ENCODE assay signal across 8 cellular contexts in the genomic region with DNA sequence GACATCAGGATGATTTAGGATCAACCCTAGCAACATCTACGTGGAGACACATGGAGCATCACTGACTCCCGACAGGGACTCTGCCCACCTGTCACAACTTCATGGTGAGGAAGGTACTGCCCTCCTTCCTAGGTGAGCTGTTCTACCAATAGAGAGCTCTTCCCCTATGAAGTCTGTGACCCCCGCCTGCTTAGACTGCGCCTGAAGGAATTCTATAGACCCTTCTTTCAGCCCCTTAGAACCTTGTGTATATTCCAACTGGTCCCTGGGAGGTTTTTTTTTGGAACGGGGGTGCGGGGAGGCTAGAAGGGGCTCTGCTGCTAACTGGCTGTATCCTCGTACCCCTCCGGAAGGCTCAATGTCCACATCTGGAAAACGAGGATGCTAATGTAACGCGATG. TPM values are rescaled to one million over a fixed set of nuclear protein-coding genes. Genes with fewer than 3 reads are reported as not detected.
DNase-seq lines count a peak whose midpoint lies in the region; ATAC-seq and TF ChIP-seq lines count a peak whose summit lies in the region.

No MANE protein-coding gene starts in this region.

- H3K36me3 Mint-ChIP-seq in WTC11, result peaks cover 5% of the 10 kb centered on the region
- H3K36me3 Mint-ChIP-seq in glutamatergic neuron (ENCODE audit: unreplicated experiment), result no peaks in the 10 kb centered on the region

- 10% methylated on average over 11 of the region's 11 CpGs for WGBS in smooth muscle cell (ENCODE audit: low lambda C conversion rate)

- H3K79me2 ChIP-seq in smooth muscle cell (ENCODE audit: low read depth), result peaks cover 17% of the 10 kb centered on the region

- H3K36me3 ChIP-seq in smooth muscle cell (ENCODE audit: low read depth), result no peaks in the 10 kb centered on the region

- peak overlapping the region; percentile 97 for H2AFZ ChIP-seq in smooth muscle cell (ENCODE audit: low read depth)

- no peak overlapping the region for H3K27ac ChIP-seq in smooth muscle cell (ENCODE audit: low read depth)

- CTCF ChIA-PET in WTC11 (lab: Charles Lee), result interaction anchor here (0.6 to 2.5 kb wide), 6 partner anchors 11 to 85 kb away, joined by 3 to 23 read pairs (median 4); no protein-coding TSS in a partner anchor

- H3K9me3 Mint-ChIP-seq in WTC11 (no peaks in the 10 kb centered on the region), glutamatergic neuron (ENCODE audit: unreplicated experiment) (no peaks in the 10 kb centered on the region)

- H3K9me3 ChIP-seq in smooth muscle cell (replicated peaks; ENCODE audit: low read depth), result no peaks in the 10 kb centered on the region

- H3K4me3 ChIP-seq in smooth muscle cell, result peak overlapping the region; percentile 90

- no peak for TF ChIP-seq CTCF in WTC11 (IDR thresholded peaks at IDR 0.05)
- no peak for TF ChIP-seq CTCF in glutamatergic neuron (IDR thresholded peaks at IDR 0.05; ENCODE audit: partially characterized antibody, unreplicated experiment)
- TF ChIP-seq CTCF in smooth muscle cell (IDR thresholded peaks at IDR 0.05; ENCODE audit: borderline replicate concordance, insufficient read depth, poor library complexity, severe bottlenecking), result no peak

- H3K9ac ChIP-seq in smooth muscle cell (ENCODE audit: low read depth), result peak overlapping the region; percentile 74

- H3K27me3 Mint-ChIP-seq in WTC11 (ENCODE audit: low read depth) (no peaks in the 10 kb centered on the region), glutamatergic neuron (ENCODE audit: unreplicated experiment) (no peaks in the 10 kb centered on the region)

- H3K4me3 Mint-ChIP-seq in WTC11, result peak overlapping the region; percentile 98
- H3K4me3 Mint-ChIP-seq in glutamatergic neuron (ENCODE audit: unreplicated experiment), result peak overlapping the region; percentile 97

- no peaks in the 10 kb centered on the region for H3F3A ChIP-seq in smooth muscle cell (ENCODE audit: low read depth)

- peak overlapping the region; percentile 96 for H3K27ac Mint-ChIP-seq in WTC11
- H3K27ac Mint-ChIP-seq in glutamatergic neuron (ENCODE audit: unreplicated experiment), result peak overlapping the region; percentile 72

- no peaks in the 10 kb centered on the region for H3K27me3 ChIP-seq in smooth muscle cell (ENCODE audit: low read depth)

- ATAC-seq in WTC11 (no peak), HG02884 (IDR thresholded peaks at IDR 0.05; ENCODE audit: unreplicated experiment) (no peak)

- peaks cover 8% of the 10 kb centered on the region for H3K4me1 ChIP-seq in smooth muscle cell (ENCODE audit: low read depth)

- no peaks in the 10 kb centered on the region for H4K20me1 ChIP-seq in smooth muscle cell (ENCODE audit: low read depth)

- POLR2A ChIA-PET in WTC11 (lab: Charles Lee), result interaction anchor here (0.8 to 1.6 kb wide), 2 partner anchors 86 to 145 kb away, joined by 3 to 6 read pairs; partner anchors contain the start of genes ALG8 and NDUFC2

- H3K4me1 Mint-ChIP-seq in WTC11 (peaks cover 12% of the 10 kb centered on the region), glutamatergic neuron (ENCODE audit: low read depth, unreplicated experiment) (peaks cover 9% of the 10 kb centered on the region)

- DNase-seq in DMS 273 (lab: John Stamatoyannopoulos, UW; ENCODE audit: unreplicated experiment), result peak; percentile 13
- DNase-seq in DMS 273 treated with DMSO at 0.1 percent for 48 hours (lab: John Stamatoyannopoulos, UW), result no peak
- DNase-seq in WTC11 (ENCODE audit: low spot score), result no peak
- no peak for DNase-seq in glutamatergic neuron
- DNase-seq in smooth muscle cell (lab: John Stamatoyannopoulos, UW; ENCODE audit: unreplicated experiment), result no peak
- DNase-seq in superior temporal gyrus (ENCODE audit: extremely low spot score), result no peak
- DNase-seq in foreskin melanocyte, result no peak

- H3K4me2 ChIP-seq in smooth muscle cell, result peak overlapping the region; percentile 90

TF ChIP-seq in WTC11, 78 proteins besides CTCF, POLR2A, EP300 and RAD21:
- TF ChIP-seq, protein P1, sequence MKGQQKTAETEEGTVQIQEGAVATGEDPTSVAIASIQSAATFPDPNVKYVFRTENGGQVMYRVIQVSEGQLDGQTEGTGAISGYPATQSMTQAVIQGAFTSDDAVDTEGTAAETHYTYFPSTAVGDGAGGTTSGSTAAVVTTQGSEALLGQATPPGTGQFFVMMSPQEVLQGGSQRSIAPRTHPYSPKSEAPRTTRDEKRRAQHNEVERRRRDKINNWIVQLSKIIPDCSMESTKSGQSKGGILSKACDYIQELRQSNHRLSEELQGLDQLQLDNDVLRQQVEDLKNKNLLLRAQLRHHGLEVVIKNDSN (CRISPR knock-in tag; IDR thresholded peaks at IDR 0.05), result no peak
- TF ChIP-seq ATF2 (CRISPR knock-in tag; IDR thresholded peaks at IDR 0.05; ENCODE audit: borderline replicate concordance, low read depth), result no peak
- TF ChIP-seq ZBTB21 (CRISPR knock-in tag; IDR thresholded peaks at IDR 0.05; ENCODE audit: borderline replicate concordance), result no peak
- TF ChIP-seq IRF2 (CRISPR knock-in tag; IDR thresholded peaks at IDR 0.05; ENCODE audit: borderline replicate concordance, low read depth), result no peak
- TF ChIP-seq ZBTB43 (CRISPR knock-in tag; IDR thresholded peaks at IDR 0.05), result no peak
- TF ChIP-seq, protein P2, sequence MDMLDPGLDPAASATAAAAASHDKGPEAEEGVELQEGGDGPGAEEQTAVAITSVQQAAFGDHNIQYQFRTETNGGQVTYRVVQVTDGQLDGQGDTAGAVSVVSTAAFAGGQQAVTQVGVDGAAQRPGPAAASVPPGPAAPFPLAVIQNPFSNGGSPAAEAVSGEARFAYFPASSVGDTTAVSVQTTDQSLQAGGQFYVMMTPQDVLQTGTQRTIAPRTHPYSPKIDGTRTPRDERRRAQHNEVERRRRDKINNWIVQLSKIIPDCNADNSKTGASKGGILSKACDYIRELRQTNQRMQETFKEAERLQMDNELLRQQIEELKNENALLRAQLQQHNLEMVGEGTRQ (CRISPR knock-in tag; IDR thresholded peaks at IDR 0.05), result no peak
- TF ChIP-seq, protein P3, sequence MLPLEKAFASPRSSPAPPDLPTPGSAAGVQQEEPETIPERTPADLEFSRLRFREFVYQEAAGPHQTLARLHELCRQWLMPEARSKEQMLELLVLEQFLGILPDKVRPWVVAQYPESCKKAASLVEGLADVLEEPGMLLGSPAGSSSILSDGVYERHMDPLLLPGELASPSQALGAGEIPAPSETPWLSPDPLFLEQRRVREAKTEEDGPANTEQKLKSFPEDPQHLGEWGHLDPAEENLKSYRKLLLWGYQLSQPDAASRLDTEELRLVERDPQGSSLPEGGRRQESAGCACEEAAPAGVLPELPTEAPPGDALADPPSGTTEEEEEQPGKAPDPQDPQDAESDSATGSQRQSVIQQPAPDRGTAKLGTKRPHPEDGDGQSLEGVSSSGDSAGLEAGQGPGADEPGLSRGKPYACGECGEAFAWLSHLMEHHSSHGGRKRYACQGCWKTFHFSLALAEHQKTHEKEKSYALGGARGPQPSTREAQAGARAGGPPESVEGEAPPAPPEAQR (CRISPR knock-in tag; IDR thresholded peaks at IDR 0.05), result no peak
- TF ChIP-seq ZNF219 (CRISPR knock-in tag; IDR thresholded peaks at IDR 0.05; ENCODE audit: borderline replicate concordance), result no peak
- no peak for TF ChIP-seq ELF4 (CRISPR knock-in tag; IDR thresholded peaks at IDR 0.05; ENCODE audit: low read depth)
- TF ChIP-seq HMGA2 (CRISPR knock-in tag; IDR thresholded peaks at IDR 0.05), result no peak
- TF ChIP-seq ZNF425 (CRISPR knock-in tag; conservative IDR thresholded peaks at IDR 0.05), result no peak
- no peak for TF ChIP-seq ZNF317 (CRISPR knock-in tag; IDR thresholded peaks at IDR 0.05; ENCODE audit: borderline replicate concordance, low read depth)

RNA-seq across cellular contexts. Expression of gene INTS4, which starts 0.6 kb away (rescaled TPM):
- total RNA-seq in WTC11 (2021), result 34.2 to 37.9 TPM (median 34.2 TPM) in 3 replicates
- total RNA-seq in glutamatergic neuron (ENCODE audit: unreplicated experiment), result 39.9 TPM
- 28.9 and 35.7 TPM in 2 replicates for total RNA-seq in smooth muscle cell
- 21.2 and 22.4 TPM in 2 replicates for polyA plus RNA-seq in smooth muscle cell

RNA-seq across cellular contexts. Expression of gene KCTD14, which starts 29.2 kb away (rescaled TPM):
- 12.6 to 15.7 TPM (median 14.8 TPM) in 3 replicates for total RNA-seq in WTC11 (2021)
- 0.32 TPM for total RNA-seq in glutamatergic neuron (ENCODE audit: unreplicated experiment)
- total RNA-seq in smooth muscle cell, result 0.45 and 1.5 TPM in 2 replicates
- 1.7 and 4.6 TPM in 2 replicates for polyA plus RNA-seq in smooth muscle cell
